1 cellular context compared by ENCODE assay signal in the genomic region with DNA sequence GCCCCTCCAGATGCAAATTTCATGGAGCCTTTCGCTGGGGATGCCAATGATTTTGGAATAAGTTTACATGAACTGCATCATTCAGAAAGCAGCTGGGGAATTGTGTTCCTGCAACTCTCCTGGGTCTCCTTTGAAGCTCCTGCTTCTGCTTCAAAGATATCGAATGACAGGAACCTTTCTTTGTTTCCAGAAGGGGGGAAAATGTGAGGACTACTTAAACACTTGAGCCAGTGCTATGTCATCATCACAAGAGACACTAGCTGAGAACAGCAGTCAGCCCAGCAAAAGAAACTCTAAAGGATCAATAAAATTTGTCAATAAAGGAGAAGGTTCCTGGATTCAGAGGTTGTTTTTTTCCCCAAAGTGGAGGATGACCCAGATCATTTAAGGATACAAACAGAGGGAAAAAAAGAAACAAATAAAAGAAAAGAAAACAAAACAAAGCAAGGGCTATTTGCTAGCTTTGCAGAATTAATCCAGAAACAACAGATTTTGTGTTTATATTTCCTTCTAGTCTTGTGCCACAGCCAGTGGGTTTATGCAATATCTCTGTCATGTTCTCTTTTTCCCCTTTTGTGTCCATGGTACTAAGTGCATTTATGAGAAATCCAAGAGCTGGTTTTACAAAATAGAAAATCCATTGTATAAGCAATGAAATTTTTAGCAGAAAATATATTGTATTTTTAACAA.
TF ChIP-seq lines count a peak whose summit lies in the region.

No MANE protein-coding gene starts in this region.

TF ChIP-seq in neural cell, 6 proteins besides CTCF, POLR2A, EP300 and RAD21 (continued from another document):
- TF ChIP-seq, protein P1, sequence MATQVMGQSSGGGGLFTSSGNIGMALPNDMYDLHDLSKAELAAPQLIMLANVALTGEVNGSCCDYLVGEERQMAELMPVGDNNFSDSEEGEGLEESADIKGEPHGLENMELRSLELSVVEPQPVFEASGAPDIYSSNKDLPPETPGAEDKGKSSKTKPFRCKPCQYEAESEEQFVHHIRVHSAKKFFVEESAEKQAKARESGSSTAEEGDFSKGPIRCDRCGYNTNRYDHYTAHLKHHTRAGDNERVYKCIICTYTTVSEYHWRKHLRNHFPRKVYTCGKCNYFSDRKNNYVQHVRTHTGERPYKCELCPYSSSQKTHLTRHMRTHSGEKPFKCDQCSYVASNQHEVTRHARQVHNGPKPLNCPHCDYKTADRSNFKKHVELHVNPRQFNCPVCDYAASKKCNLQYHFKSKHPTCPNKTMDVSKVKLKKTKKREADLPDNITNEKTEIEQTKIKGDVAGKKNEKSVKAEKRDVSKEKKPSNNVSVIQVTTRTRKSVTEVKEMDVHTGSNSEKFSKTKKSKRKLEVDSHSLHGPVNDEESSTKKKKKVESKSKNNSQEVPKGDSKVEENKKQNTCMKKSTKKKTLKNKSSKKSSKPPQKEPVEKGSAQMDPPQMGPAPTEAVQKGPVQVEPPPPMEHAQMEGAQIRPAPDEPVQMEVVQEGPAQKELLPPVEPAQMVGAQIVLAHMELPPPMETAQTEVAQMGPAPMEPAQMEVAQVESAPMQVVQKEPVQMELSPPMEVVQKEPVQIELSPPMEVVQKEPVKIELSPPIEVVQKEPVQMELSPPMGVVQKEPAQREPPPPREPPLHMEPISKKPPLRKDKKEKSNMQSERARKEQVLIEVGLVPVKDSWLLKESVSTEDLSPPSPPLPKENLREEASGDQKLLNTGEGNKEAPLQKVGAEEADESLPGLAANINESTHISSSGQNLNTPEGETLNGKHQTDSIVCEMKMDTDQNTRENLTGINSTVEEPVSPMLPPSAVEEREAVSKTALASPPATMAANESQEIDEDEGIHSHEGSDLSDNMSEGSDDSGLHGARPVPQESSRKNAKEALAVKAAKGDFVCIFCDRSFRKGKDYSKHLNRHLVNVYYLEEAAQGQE (IDR thresholded peaks at IDR 0.05; ENCODE audit: borderline replicate concordance) = no peak
- TF ChIP-seq POLR2AphosphoS5 (IDR thresholded peaks at IDR 0.05) = no peak
TF ChIP-seq in neural cell: peak in this region for 0.
